In the genomic region with DNA sequence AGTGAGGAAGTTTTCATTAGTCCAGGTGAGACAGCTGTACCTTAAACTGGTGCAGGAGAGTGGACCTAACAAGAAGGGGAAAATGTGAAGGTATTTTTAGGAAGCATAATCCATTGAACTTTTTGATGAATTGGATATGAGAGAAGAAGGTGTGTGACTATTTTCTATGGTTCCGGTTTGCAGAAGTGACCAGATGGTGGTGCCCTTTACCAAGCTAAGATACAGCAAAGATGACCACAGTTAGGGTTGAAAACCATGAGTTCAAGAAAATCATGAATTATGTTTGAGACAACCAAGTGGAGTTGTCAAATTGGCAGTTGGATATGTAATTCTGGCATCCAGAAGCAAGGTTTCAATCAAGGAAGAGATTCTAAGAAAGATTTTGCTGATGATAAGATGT, we compare ENCODE assay signal across 1 cellular context.
TF ChIP-seq lines count a peak whose summit lies in the region.

No MANE protein-coding gene starts in this region.

TF ChIP-seq in WTC11, 78 proteins besides CTCF, POLR2A, EP300 and RAD21 (continued from another document):
- TF ChIP-seq, protein P1, sequence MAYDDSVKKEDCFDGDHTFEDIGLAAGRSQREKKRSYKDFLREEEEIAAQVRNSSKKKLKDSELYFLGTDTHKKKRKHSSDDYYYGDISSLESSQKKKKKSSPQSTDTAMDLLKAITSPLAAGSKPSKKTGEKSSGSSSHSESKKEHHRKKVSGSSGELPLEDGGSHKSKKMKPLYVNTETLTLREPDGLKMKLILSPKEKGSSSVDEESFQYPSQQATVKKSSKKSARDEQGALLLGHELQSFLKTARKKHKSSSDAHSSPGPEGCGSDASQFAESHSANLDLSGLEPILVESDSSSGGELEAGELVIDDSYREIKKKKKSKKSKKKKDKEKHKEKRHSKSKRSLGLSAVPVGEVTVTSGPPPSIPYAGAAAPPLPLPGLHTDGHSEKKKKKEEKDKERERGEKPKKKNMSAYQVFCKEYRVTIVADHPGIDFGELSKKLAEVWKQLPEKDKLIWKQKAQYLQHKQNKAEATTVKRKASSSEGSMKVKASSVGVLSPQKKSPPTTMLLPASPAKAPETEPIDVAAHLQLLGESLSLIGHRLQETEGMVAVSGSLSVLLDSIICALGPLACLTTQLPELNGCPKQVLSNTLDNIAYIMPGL (CRISPR knock-in tag; IDR thresholded peaks at IDR 0.05): no peak
- TF ChIP-seq, protein P2, sequence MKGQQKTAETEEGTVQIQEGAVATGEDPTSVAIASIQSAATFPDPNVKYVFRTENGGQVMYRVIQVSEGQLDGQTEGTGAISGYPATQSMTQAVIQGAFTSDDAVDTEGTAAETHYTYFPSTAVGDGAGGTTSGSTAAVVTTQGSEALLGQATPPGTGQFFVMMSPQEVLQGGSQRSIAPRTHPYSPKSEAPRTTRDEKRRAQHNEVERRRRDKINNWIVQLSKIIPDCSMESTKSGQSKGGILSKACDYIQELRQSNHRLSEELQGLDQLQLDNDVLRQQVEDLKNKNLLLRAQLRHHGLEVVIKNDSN (CRISPR knock-in tag; IDR thresholded peaks at IDR 0.05): no peak
- TF ChIP-seq CREM (CRISPR knock-in tag; IDR thresholded peaks at IDR 0.05): no peak
